ENCODE assay signal across 12 cellular contexts in genomic region chr9:90921104-90921503, GRCh38.
DNase-seq lines count a peak whose midpoint lies in the region; ATAC-seq lines count a peak whose summit lies in the region.
"Had no signal": no experiment of that assay in that cellular context is flagged by ENCODE, and none has a peak within 500 bp of the region (broad histone marks: within the 10 kb centered on the region; RNA-seq: fewer than 3 reads in every experiment).

No MANE protein-coding gene starts in this region.

- no peaks in the 10 kb centered on the region for H3K9me3 Mint-ChIP-seq in stimulated activated naive CD8-positive, alpha-beta T cell treated with anti-CD3 and anti-CD28 coated beads, Interleukin-15, amount 100 ng/mL, for 72 hours
- H3K9me3 Mint-ChIP-seq: dendritic cell treated with granulocyte-macrophage colony-stimulating factor and Interleukin-4, amounts not matched to agents 40 ng/mL and 50 ng/mL, for 4 days had no signal

- ATAC-seq in HG02610 (IDR thresholded peaks at IDR 0.05; ENCODE audit: unreplicated experiment): no peak
- ATAC-seq in stimulated activated naive CD8-positive, alpha-beta T cell treated with anti-CD3 and anti-CD28 coated beads, Interleukin-15, amount 100 ng/mL, for 72 hours: no peak

- H3K27ac Mint-ChIP-seq in stimulated activated naive CD8-positive, alpha-beta T cell treated with anti-CD3 and anti-CD28 coated beads, Interleukin-15, amount 100 ng/mL, for 72 hours: no peak overlapping the region
- H3K27ac Mint-ChIP-seq: dendritic cell treated with granulocyte-macrophage colony-stimulating factor and Interleukin-4, amounts not matched to agents 40 ng/mL and 50 ng/mL, for 4 days had no signal

- peak; percentile 54 for DNase-seq in DMS153 (lab: John Stamatoyannopoulos, UW)
- peak; percentile 50 for DNase-seq in NCI-H2171 treated with DMSO at 0.1 percent for 48 hours (lab: John Stamatoyannopoulos, UW)
- DNase-seq in fibroblast of the conjunctiva (ENCODE audit: low read depth): peak; percentile 36
- peak; percentile 11 for DNase-seq in pons (ENCODE audit: low spot score)
- DNase-seq in AML-193 (lab: John Stamatoyannopoulos, UW): no peak
- DNase-seq in foreskin melanocyte: no peak
- DNase-seq in stimulated activated naive CD8-positive, alpha-beta T cell treated with anti-CD3 and anti-CD28 coated beads, Interleukin-15, amount 100 ng/mL, for 72 hours: no peak
- DNase-seq: activated CD8-positive, alpha-beta memory T cell treated with anti-CD3 and anti-CD28 coated beads, Interleukin-2, amount 50 U/mL, for 4 hours; T-helper 2 cell; trophoblast cell had no signal

- H3K27me3 Mint-ChIP-seq in stimulated activated naive CD8-positive, alpha-beta T cell treated with anti-CD3 and anti-CD28 coated beads, Interleukin-15, amount 100 ng/mL, for 72 hours: peaks cover 14% of the 10 kb centered on the region

- H3K4me1 Mint-ChIP-seq in stimulated activated naive CD8-positive, alpha-beta T cell treated with anti-CD3 and anti-CD28 coated beads, Interleukin-15, amount 100 ng/mL, for 72 hours: no peaks in the 10 kb centered on the region

- H3K4me3 Mint-ChIP-seq in stimulated activated naive CD8-positive, alpha-beta T cell treated with anti-CD3 and anti-CD28 coated beads, Interleukin-15, amount 100 ng/mL, for 72 hours: no peak overlapping the region
- H3K4me3 Mint-ChIP-seq: dendritic cell treated with granulocyte-macrophage colony-stimulating factor and Interleukin-4, amounts not matched to agents 40 ng/mL and 50 ng/mL, for 4 days had no signal

Comparison
In these comparisons a context has a peak if more than half of its experiments do, and no peak if none do; other contexts are left out.
1. DNase-seq: peak in DMS153 (single experiment), NCI-H2171 treated with DMSO at 0.1 percent for 48 hours (single experiment), fibroblast of the conjunctiva (single experiment) and pons (single experiment); none in AML-193 (0 of 2), foreskin melanocyte (single experiment) and stimulated activated naive CD8-positive, alpha-beta T cell treated with anti-CD3 and anti-CD28 coated beads, Interleukin-15, amount 100 ng/mL, for 72 hours (0 of 2).